ENCODE assay signal across 12 cellular contexts in genomic region chr22:46025973-46026906, GRCh38. TPM values are rescaled to one million over a fixed set of nuclear protein-coding genes. Genes with fewer than 3 reads are reported as not detected.
A peak's percentile ranks its signal among the peaks of the same experiment; 100 is the strongest.
DNase-seq lines count a peak whose midpoint lies in the region; ATAC-seq, FAIRE-seq and TF ChIP-seq lines count a peak whose summit lies in the region.
"Had no signal": no experiment of that assay in that cellular context is flagged by ENCODE, and none has a peak within 500 bp of the region (broad histone marks: within the 10 kb centered on the region; RNA-seq: fewer than 3 reads in every experiment).

No MANE protein-coding gene starts in this region.

- no peaks in the 10 kb centered on the region for H3K36me3 Mint-ChIP-seq in activated CD4-positive, alpha-beta T cell treated with anti-CD3 and anti-CD28 coated beads for 36 hours (ENCODE audit: low read depth)
- no peaks in the 10 kb centered on the region for H3K36me3 Mint-ChIP-seq in endodermal cell (ENCODE audit: low read depth)
- peaks cover 0 to 10% of the 10 kb centered on the region in 2 donors for H3K36me3 Mint-ChIP-seq in naive B cell
- H3K36me3 Mint-ChIP-seq: activated CD4-positive, alpha-beta memory T cell treated with anti-CD3 and anti-CD28 coated beads for 36 hours had no signal

- FAIRE-seq in H54 (lab: Jason Lieb, UNC), result no peak
- FAIRE-seq: A549 had no signal

- ATAC-seq in activated CD4-positive, alpha-beta T cell treated with anti-CD3 and anti-CD28 coated beads for 36 hours, result no peak
- ATAC-seq in naive B cell (ENCODE audit: low read depth in 2 of 2), result no peak

- no peak overlapping the region for H3K4me3 ChIP-seq in endodermal cell (ENCODE audit: low read length)

- no peak overlapping the region for H3K9ac ChIP-seq in endodermal cell (ENCODE audit: extremely low read depth, low read length, poor library complexity, severe bottlenecking)

- intact Hi-C loops in activated CD4-positive, alpha-beta T cell treated with anti-CD3 and anti-CD28 coated beads for 36 hours (cut with DNase I, micrococcal nuclease), result no loop called here

- peak; percentile 3 for DNase-seq in activated CD4-positive, alpha-beta T cell treated with anti-CD3 and anti-CD28 coated beads for 36 hours
- no peak for DNase-seq in activated CD4-positive, alpha-beta T cell treated with anti-CD3 and anti-CD28 coated beads for 4 hours
- DNase-seq in endodermal cell (peak; percentile 41), naive B cell (no peak), H54 (ENCODE audit: insufficient read length, low spot score) (no peak), NCI-H146 (lab: John Stamatoyannopoulos, UW) (no peak), SIG-M5 (lab: John Stamatoyannopoulos, UW) (no peak)
- DNase-seq: activated CD4-positive, alpha-beta memory T cell treated with anti-CD3 and anti-CD28 coated beads for 36 hours had no signal

- H3K4me1 ChIP-seq in endodermal cell (ENCODE audit: control insufficient read depth, insufficient read depth, low read length), result no peaks in the 10 kb centered on the region

- no peak overlapping the region for H3K4me3 Mint-ChIP-seq in activated CD4-positive, alpha-beta T cell treated with anti-CD3 and anti-CD28 coated beads for 36 hours
- H3K4me3 Mint-ChIP-seq in endodermal cell (peak overlapping the region; percentile 52), naive B cell (peak overlapping the region in 5 of 8 donors; percentile 25 to 80 (median 56))
- H3K4me3 Mint-ChIP-seq: activated CD4-positive, alpha-beta memory T cell treated with anti-CD3 and anti-CD28 coated beads for 36 hours had no signal

- no peaks in the 10 kb centered on the region for H3K9me3 Mint-ChIP-seq in activated CD4-positive, alpha-beta T cell treated with anti-CD3 and anti-CD28 coated beads for 36 hours (ENCODE audit: low read depth)
- no peaks in the 10 kb centered on the region for H3K9me3 Mint-ChIP-seq in endodermal cell
- H3K9me3 Mint-ChIP-seq in naive B cell, result no peaks in the 10 kb centered on the region
- H3K9me3 Mint-ChIP-seq: activated CD4-positive, alpha-beta memory T cell treated with anti-CD3 and anti-CD28 coated beads for 36 hours; stimulated activated naive CD8-positive, alpha-beta T cell treated with anti-CD3 and anti-CD28 coated beads, Interleukin-15, Interleukin-2, amounts not matched to agents 100 ng/mL and 50 ng/mL, for 24 hours had no signal

- POLR2A ChIA-PET in activated CD4-positive, alpha-beta T cell treated with anti-CD3 and anti-CD28 coated beads for 36 hours (lab: Charles Lee), result no interaction called here

- no peak for TF ChIP-seq CTCF in endodermal cell (conservative IDR thresholded peaks at IDR 0.05)

- 92% methylated on average over 16 to 17 of the region's 17 CpGs for WGBS in endodermal cell (ENCODE audit: insufficient coverage in 1 of 2, insufficient read length in 1 of 2), 2 experiments

- CTCF ChIA-PET in activated CD4-positive, alpha-beta T cell treated with anti-CD3 and anti-CD28 coated beads for 36 hours (lab: Charles Lee), result no interaction called here

- peaks cover 26% of the 10 kb centered on the region for H3K27me3 Mint-ChIP-seq in activated CD4-positive, alpha-beta T cell treated with anti-CD3 and anti-CD28 coated beads for 36 hours
- H3K27me3 Mint-ChIP-seq in endodermal cell (ENCODE audit: insufficient read depth) (peaks cover 47% of the 10 kb centered on the region), naive B cell (peaks cover 41 to 56% (median 49%) of the 10 kb centered on the region in 3 donors)

- H3K27me3 ChIP-seq in endodermal cell (ENCODE audit: control insufficient read depth, insufficient read depth, low read length, poor library complexity, severe bottlenecking), result peaks cover 55% of the 10 kb centered on the region

- peaks cover 4% of the 10 kb centered on the region for H3K4me1 Mint-ChIP-seq in activated CD4-positive, alpha-beta T cell treated with anti-CD3 and anti-CD28 coated beads for 36 hours
- peaks cover 3% of the 10 kb centered on the region for H3K4me1 Mint-ChIP-seq in endodermal cell
- peaks cover 5 to 8% (median 7%) of the 10 kb centered on the region in 3 donors for H3K4me1 Mint-ChIP-seq in naive B cell

- no peaks in the 10 kb centered on the region for H3K36me3 ChIP-seq in endodermal cell (ENCODE audit: control insufficient read depth, insufficient read depth, low read length)
- H3K36me3 ChIP-seq: left lung had no signal

- H3K27ac ChIP-seq in endodermal cell (ENCODE audit: low read depth, low read length), result no peak overlapping the region
- peak overlapping the region; percentile 86 for H3K27ac ChIP-seq in temporal lobe (ENCODE audit: low read depth, low read length)

- no peak for TF ChIP-seq POLR2A in H54 (IDR thresholded peaks at IDR 0.05; ENCODE audit: low read depth, low read length)

- H3K27ac Mint-ChIP-seq in activated CD4-positive, alpha-beta T cell treated with anti-CD3 and anti-CD28 coated beads for 36 hours, result no peak overlapping the region
- H3K27ac Mint-ChIP-seq in endodermal cell, result no peak overlapping the region
- peak overlapping the region in 1 of 6 donors; percentile 26 for H3K27ac Mint-ChIP-seq in naive B cell
- H3K27ac Mint-ChIP-seq: activated CD4-positive, alpha-beta memory T cell treated with anti-CD3 and anti-CD28 coated beads for 36 hours; stimulated activated naive CD8-positive, alpha-beta T cell treated with anti-CD3 and anti-CD28 coated beads, Interleukin-15, Interleukin-2, amounts not matched to agents 100 ng/mL and 50 ng/mL, for 24 hours had no signal

- no peaks in the 10 kb centered on the region for H3K9me3 ChIP-seq in endodermal cell (ENCODE audit: control insufficient read depth, low read length)
- H3K9me3 ChIP-seq: A549, left lung had no signal

RNA-seq across cellular contexts. Expression of gene WNT7B, which starts 49.3 kb away (rescaled TPM):
- total RNA-seq in activated CD4-positive, alpha-beta T cell treated with anti-CD3 and anti-CD28 coated beads for 36 hours, result not detected
- not detected for total RNA-seq in endodermal cell
- polyA plus RNA-seq in endodermal cell (2013, experiment 1 of 2), result 15.0 TPM
- 12.3 TPM for polyA plus RNA-seq in endodermal cell (2013, experiment 2 of 2)
- polyA plus RNA-seq in naive B cell (ENCODE audit: low read depth in 6 of 6), result under 1 TPM in 2 of 6 donors, not detected in 4; 0.17 to 0.62 TPM
- 2.7 TPM for total RNA-seq in temporal lobe
- total RNA-seq: activated CD4-positive, alpha-beta memory T cell treated with anti-CD3 and anti-CD28 coated beads for 36 hours had no signal

Comparison
In these comparisons a context has a peak if more than half of its experiments do, and no peak if none do; other contexts are left out.
1. DNase-seq: peak in activated CD4-positive, alpha-beta T cell treated with anti-CD3 and anti-CD28 coated beads for 36 hours (single experiment) and endodermal cell (single experiment); none in activated CD4-positive, alpha-beta T cell treated with anti-CD3 and anti-CD28 coated beads for 4 hours (0 of 2), naive B cell (single experiment), H54 (single experiment), NCI-H146 (single experiment) and SIG-M5 (single experiment).